16 cellular contexts compared by ENCODE assay signal in the genomic region with DNA sequence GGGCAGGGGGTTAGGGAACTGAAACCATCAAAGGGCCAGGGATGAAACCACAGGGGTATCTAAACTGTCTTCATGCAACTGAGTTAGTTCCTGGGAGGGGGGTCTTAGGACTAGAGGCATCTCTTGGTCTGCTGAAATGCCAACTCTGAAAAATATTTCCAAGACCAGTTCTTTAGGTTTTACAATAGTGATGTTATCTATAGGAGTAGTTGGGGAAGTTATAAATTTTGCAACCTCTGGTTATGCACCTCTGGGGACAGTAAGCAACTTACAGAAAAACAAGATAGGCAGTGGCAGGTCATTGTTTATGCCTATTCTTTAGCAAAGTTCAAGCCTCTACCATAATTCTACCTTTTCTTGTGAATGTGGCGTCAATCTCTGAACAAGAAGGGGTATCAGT.
DNase-seq lines count a peak whose midpoint lies in the region; ATAC-seq, FAIRE-seq and TF ChIP-seq lines count a peak whose summit lies in the region.
"Had no signal": no experiment of that assay in that cellular context is flagged by ENCODE, and none has a peak within 500 bp of the region (broad histone marks: within the 10 kb centered on the region; RNA-seq: fewer than 3 reads in every experiment).

No MANE protein-coding gene starts in this region.

- in situ Hi-C loops in GM12878 (cut with MboI), result no loop called here

- no peak overlapping the region for H3K9ac ChIP-seq in BLaER1
- no peak overlapping the region for H3K9ac ChIP-seq in BLaER1 treated with 17β-estradiol and CSF1 and Interleukin-3, amounts not matched to agents 10 nM and 100 nM
- no peak overlapping the region for H3K9ac ChIP-seq in GM12878 (ENCODE audit: control insufficient read depth, insufficient read depth, low read length)
- H3K9ac ChIP-seq: GM23248 had no signal

- ATAC-seq in GM12878, result no peak
- ATAC-seq in GM21737 (IDR thresholded peaks at IDR 0.05; ENCODE audit: unreplicated experiment), result no peak
- ATAC-seq: A549 had no signal

- TF ChIP-seq EP300 in GM12878 (IDR thresholded peaks at IDR 0.05; ENCODE audit: borderline replicate concordance in 1 of 2, control insufficient read depth in 1 of 2, low read depth in 2 of 2, low read length in 2 of 2), result no peak

- H3K9me3 ChIP-seq in BLaER1 (0 out of 2 replicates have a peak, but pooled peaks cover 5% of the 10 kb centered on the region), GM12878 (replicated peaks; ENCODE audit: control insufficient read depth, insufficient read depth, low read length) (no peaks in the 10 kb centered on the region)
- H3K9me3 ChIP-seq in BLaER1 treated with 17β-estradiol and CSF1 and Interleukin-3, amounts not matched to agents 10 nM and 100 nM (replicated peaks in 1 of 11), result no peaks in the 10 kb centered on the region; a peak in 1 of 22 replicates
- H3K9me3 ChIP-seq in effector memory CD4-positive, alpha-beta T cell (ENCODE audit: control insufficient read depth, low read length), result no peaks in the 10 kb centered on the region
- H3K9me3 ChIP-seq: A549, BE2C, Caco-2 had no signal

- peaks cover 7% of the 10 kb centered on the region for H3K4me1 ChIP-seq in BLaER1
- peaks cover 0 to 13% (median 8%) of the 10 kb centered on the region in 10 experiments; a peak in 15 of 20 replicates for H3K4me1 ChIP-seq in BLaER1 treated with 17β-estradiol and CSF1 and Interleukin-3, amounts not matched to agents 10 nM and 100 nM
- H3K4me1 ChIP-seq in GM12878 (ENCODE audit: control insufficient read depth, insufficient read depth, low read length), result no peaks in the 10 kb centered on the region
- H3K4me1 ChIP-seq in effector memory CD4-positive, alpha-beta T cell (ENCODE audit: control insufficient read depth, insufficient read depth, low read length, poor library complexity, severe bottlenecking), result no peaks in the 10 kb centered on the region
- H3K4me1 ChIP-seq: A549, Caco-2 had no signal

- DNase-seq in MV-4-11 (lab: John Stamatoyannopoulos, UW) (peak; percentile 13), GM12878 (ENCODE audit: low read depth, low spot score) (no peak), anterior cingulate cortex (lab: John Stamatoyannopoulos, UW) (no peak)
- no peak for DNase-seq in effector memory CD4-positive, alpha-beta T cell
- DNase-seq: BE2C; Caco-2; CD8-positive, alpha-beta memory T cell; DND-41; GDM1; GM23248; IMR-90 had no signal

- BruUV-seq in GM12878 (replicated peaks; lab: Mats Ljungman, UMichigan), result no TSS peak

- H3K36me3 ChIP-seq in BLaER1 (no peaks in the 10 kb centered on the region), GM12878 (ENCODE audit: control insufficient read depth in 2 of 2, insufficient read depth in 2 of 2, low read length in 1 of 2) (no peaks in the 10 kb centered on the region)
- peaks cover 0 to 5% (median 0%) of the 10 kb centered on the region in 11 experiments; a peak in 1 of 22 replicates for H3K36me3 ChIP-seq in BLaER1 treated with 17β-estradiol and CSF1 and Interleukin-3, amounts not matched to agents 10 nM and 100 nM
- H3K36me3 ChIP-seq in effector memory CD4-positive, alpha-beta T cell (ENCODE audit: control insufficient read depth, insufficient read depth, low read length), result no peaks in the 10 kb centered on the region

- H3K27ac ChIP-seq in BLaER1, result no peak overlapping the region
- H3K27ac ChIP-seq in BLaER1 treated with 17β-estradiol and CSF1 and Interleukin-3, amounts not matched to agents 10 nM and 100 nM, result no peak overlapping the region
- no peak overlapping the region for H3K27ac ChIP-seq in GM12878 (ENCODE audit: control insufficient read depth, insufficient read depth)
- no peak overlapping the region for H3K27ac ChIP-seq in effector memory CD4-positive, alpha-beta T cell (ENCODE audit: insufficient read depth, low read length, poor library complexity, severe bottlenecking)
- H3K27ac ChIP-seq: A549 had no signal

- whole genome bisulfite sequencing in GM12878 (ENCODE audit: insufficient coverage, insufficient replicate concordance, low lambda C conversion rate, missing lambda C conversion rate), result 100% methylated on average over 1 of the region's 1 CpG

- CTCF ChIA-PET in GM12878 (lab: Yijun Ruan, JAX), result interaction anchor here (1.3 kb wide), 1 partner anchor 32 kb away, joined by 3 read pairs; no protein-coding TSS in a partner anchor

- TF ChIP-seq POLR2A in GM12878 (IDR thresholded peaks at IDR 0.05; ENCODE audit: low read depth, low read length), result no peak

- no peak overlapping the region for H2AFZ ChIP-seq in GM12878 (ENCODE audit: control insufficient read depth, low read depth, low read length)
- H2AFZ ChIP-seq: GM23248 had no signal

- H3K27me3 ChIP-seq in BLaER1, result no peaks in the 10 kb centered on the region
- no peaks in the 10 kb centered on the region for H3K27me3 ChIP-seq in BLaER1 treated with 17β-estradiol and CSF1 and Interleukin-3, amounts not matched to agents 10 nM and 100 nM
- no peaks in the 10 kb centered on the region for H3K27me3 ChIP-seq in GM12878 (replicated peaks in 1 of 2; ENCODE audit: control insufficient read depth in 2 of 2, insufficient read depth in 2 of 2, low read length in 1 of 2)
- H3K27me3 ChIP-seq in effector memory CD4-positive, alpha-beta T cell (replicated peaks; ENCODE audit: control insufficient read depth, insufficient read depth, low read length, poor library complexity, severe bottlenecking), result no peaks in the 10 kb centered on the region
- H3K27me3 ChIP-seq: BE2C had no signal

- H3K4me2 ChIP-seq in BLaER1 (peak overlapping the region; percentile 26), GM12878 (ENCODE audit: control insufficient read depth, insufficient read depth) (no peak overlapping the region)
- peak overlapping the region in 9 of 11 experiments; percentile 1 to 47 (median 31); a peak in 13 of 22 replicates for H3K4me2 ChIP-seq in BLaER1 treated with 17β-estradiol and CSF1 and Interleukin-3, amounts not matched to agents 10 nM and 100 nM
- H3K4me2 ChIP-seq: A549 had no signal

- RAD21 ChIA-PET in GM12878 (lab: Charles Lee; ENCODE audit: unreplicated experiment), result no interaction called here

- intact Hi-C loops in GM12878 (cut with micrococcal nuclease; ENCODE audit: unreplicated experiment), result no loop called here

- no peak for TF ChIP-seq RAD21 in GM12878 (IDR thresholded peaks at IDR 0.05; ENCODE audit: insufficient read depth, low read depth, low read length)

- H4K20me1 ChIP-seq in BLaER1, result no peaks in the 10 kb centered on the region
- H4K20me1 ChIP-seq in BLaER1 treated with 17β-estradiol and CSF1 and Interleukin-3, amounts not matched to agents 10 nM and 100 nM, result no peaks in the 10 kb centered on the region
- H4K20me1 ChIP-seq in GM12878 (ENCODE audit: control insufficient read depth, insufficient read depth), result no peaks in the 10 kb centered on the region

- no peak for FAIRE-seq in GM12878 (lab: Jason Lieb, UNC)
- FAIRE-seq: A549, H54 had no signal

- TF ChIP-seq CTCF in GM12878 (IDR thresholded peaks at IDR 0.05 in 2 of 3, conservative IDR thresholded peaks at IDR 0.05 in 1 of 3; ENCODE audit: control insufficient read depth in 2 of 3, extremely low read depth in 1 of 3, insufficient read depth in 1 of 3, low read depth in 3 of 3, low read length in 3 of 3), result no peak

- H3K4me3 ChIP-seq in BLaER1 (no peak overlapping the region), GM12878 (no peak overlapping the region)
- H3K4me3 ChIP-seq in BLaER1 treated with 17β-estradiol and CSF1 and Interleukin-3, amounts not matched to agents 10 nM and 100 nM, result no peak overlapping the region
- H3K4me3 ChIP-seq in effector memory CD4-positive, alpha-beta T cell (ENCODE audit: insufficient read depth, low read depth, low read length, poor library complexity, severe bottlenecking), result no peak overlapping the region
- H3K4me3 ChIP-seq: A549, GM23248 had no signal

- POLR2A ChIA-PET in GM12878 (lab: Charles Lee), result no interaction called here

- no peaks in the 10 kb centered on the region for H3K79me2 ChIP-seq in GM12878 (ENCODE audit: control insufficient read depth, insufficient read depth, low read length)

- SMC1A ChIA-PET in GM12878 (lab: Charles Lee; ENCODE audit: uncharacterized antibody, unreplicated experiment), result no interaction called here

TF ChIP-seq in GM12878, 131 proteins besides CTCF, POLR2A, EP300 and RAD21:
- TF ChIP-seq, protein P1, sequence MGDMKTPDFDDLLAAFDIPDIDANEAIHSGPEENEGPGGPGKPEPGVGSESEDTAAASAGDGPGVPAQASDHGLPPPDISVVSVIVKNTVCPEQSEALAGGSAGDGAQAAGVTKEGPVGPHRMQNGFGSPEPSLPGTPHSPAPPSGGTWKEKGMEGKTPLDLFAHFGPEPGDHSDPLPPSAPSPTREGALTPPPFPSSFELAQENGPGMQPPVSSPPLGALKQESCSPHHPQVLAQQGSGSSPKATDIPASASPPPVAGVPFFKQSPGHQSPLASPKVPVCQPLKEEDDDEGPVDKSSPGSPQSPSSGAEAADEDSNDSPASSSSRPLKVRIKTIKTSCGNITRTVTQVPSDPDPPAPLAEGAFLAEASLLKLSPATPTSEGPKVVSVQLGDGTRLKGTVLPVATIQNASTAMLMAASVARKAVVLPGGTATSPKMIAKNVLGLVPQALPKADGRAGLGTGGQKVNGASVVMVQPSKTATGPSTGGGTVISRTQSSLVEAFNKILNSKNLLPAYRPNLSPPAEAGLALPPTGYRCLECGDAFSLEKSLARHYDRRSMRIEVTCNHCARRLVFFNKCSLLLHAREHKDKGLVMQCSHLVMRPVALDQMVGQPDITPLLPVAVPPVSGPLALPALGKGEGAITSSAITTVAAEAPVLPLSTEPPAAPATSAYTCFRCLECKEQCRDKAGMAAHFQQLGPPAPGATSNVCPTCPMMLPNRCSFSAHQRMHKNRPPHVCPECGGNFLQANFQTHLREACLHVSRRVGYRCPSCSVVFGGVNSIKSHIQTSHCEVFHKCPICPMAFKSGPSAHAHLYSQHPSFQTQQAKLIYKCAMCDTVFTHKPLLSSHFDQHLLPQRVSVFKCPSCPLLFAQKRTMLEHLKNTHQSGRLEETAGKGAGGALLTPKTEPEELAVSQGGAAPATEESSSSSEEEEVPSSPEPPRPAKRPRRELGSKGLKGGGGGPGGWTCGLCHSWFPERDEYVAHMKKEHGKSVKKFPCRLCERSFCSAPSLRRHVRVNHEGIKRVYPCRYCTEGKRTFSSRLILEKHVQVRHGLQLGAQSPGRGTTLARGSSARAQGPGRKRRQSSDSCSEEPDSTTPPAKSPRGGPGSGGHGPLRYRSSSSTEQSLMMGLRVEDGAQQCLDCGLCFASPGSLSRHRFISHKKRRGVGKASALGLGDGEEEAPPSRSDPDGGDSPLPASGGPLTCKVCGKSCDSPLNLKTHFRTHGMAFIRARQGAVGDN (IDR thresholded peaks at IDR 0.05), result no peak
- TF ChIP-seq SPI1 (IDR thresholded peaks at IDR 0.05; ENCODE audit: borderline replicate concordance, insufficient read depth, low read depth, low read length), result 0 out of 2 replicates have a peak, but pooled peaks have one; percentile 16
